26 cellular contexts compared by ENCODE assay signal in the genomic region with DNA sequence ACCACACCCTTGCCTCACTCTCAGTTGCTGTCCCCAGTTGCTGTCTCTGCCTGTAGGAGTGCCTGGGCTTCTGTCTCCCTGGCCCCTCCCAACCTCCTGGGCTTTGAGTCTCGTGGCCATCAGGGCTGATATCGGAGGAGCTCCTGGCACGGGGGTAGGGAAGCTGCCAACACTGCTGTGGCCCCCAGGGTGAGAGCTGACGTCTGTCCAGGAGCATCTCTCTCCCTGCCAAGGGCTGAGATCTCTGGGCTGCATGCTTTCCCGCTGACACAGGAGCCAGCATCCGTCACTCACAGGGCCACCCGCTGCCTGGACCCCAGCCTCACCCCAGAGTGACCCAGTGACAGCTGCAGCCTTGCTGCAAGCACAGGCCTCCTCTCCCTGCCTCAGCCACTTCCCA. TPM values are rescaled to one million over a fixed set of nuclear protein-coding genes. Genes with fewer than 3 reads are reported as not detected.
DNase-seq lines count a peak whose midpoint lies in the region; ATAC-seq and TF ChIP-seq lines count a peak whose summit lies in the region.
"Had no signal": no experiment of that assay in that cellular context is flagged by ENCODE, and none has a peak within 500 bp of the region (broad histone marks: within the 10 kb centered on the region; RNA-seq: fewer than 3 reads in every experiment).

No MANE protein-coding gene starts in this region.

- H3K27me3 Mint-ChIP-seq in progenitor cell of endocrine pancreas = no peaks in the 10 kb centered on the region
- H3K27me3 Mint-ChIP-seq: brain had no signal

- H3K4me1 Mint-ChIP-seq in progenitor cell of endocrine pancreas (ENCODE audit: low read depth) = peaks cover 32% of the 10 kb centered on the region
- H3K4me1 Mint-ChIP-seq: brain; stimulated activated effector memory CD8-positive, alpha-beta T cell treated with anti-CD3 and anti-CD28 coated beads, Interleukin-12 subunit alpha, Interleukin-12 subunit beta, amount 100 ng/mL, for 72 hours had no signal

- H3K4me3 Mint-ChIP-seq in progenitor cell of endocrine pancreas (ENCODE audit: low read depth) = no peak overlapping the region
- H3K4me3 Mint-ChIP-seq: activated T-cell treated with anti-CD3 and anti-CD28 coated beads, Interleukin-2, amount 50 U/mL, for 4 hours; brain; stimulated activated effector memory CD8-positive, alpha-beta T cell treated with anti-CD3 and anti-CD28 coated beads, Interleukin-12 subunit alpha, Interleukin-12 subunit beta, amount 100 ng/mL, for 72 hours; type B pancreatic cell had no signal

- H3K4me1 ChIP-seq in BE2C (peaks cover 9% of the 10 kb centered on the region), heart right ventricle (peaks cover 20 to 87% (median 49%) of the 10 kb centered on the region in 9 donors)

- H3K9me3 ChIP-seq in BE2C = no peaks in the 10 kb centered on the region
- no peaks in the 10 kb centered on the region for H3K9me3 ChIP-seq in heart right ventricle

- H3K27ac ChIP-seq in heart right ventricle = peak overlapping the region in 9 of 10 donors; percentile 18 to 98 (median 78)

- H3K4me3 ChIP-seq in BE2C (ENCODE audit: low read depth, low read length) = no peak overlapping the region
- no peak overlapping the region for H3K4me3 ChIP-seq in heart right ventricle
- H3K4me3 ChIP-seq: K562 had no signal

- ATAC-seq in heart right ventricle (peak; percentile 75 to 91 (median 82)), GM21381 (IDR thresholded peaks at IDR 0.05; ENCODE audit: unreplicated experiment) (no peak)
- ATAC-seq: activated T-cell treated with anti-CD3 and anti-CD28 coated beads, Interleukin-2, amount 50 U/mL, for 4 hours; HCT116; K562; stimulated activated effector memory CD8-positive, alpha-beta T cell treated with anti-CD3 and anti-CD28 coated beads, Interleukin-12 subunit alpha, Interleukin-12 subunit beta, amount 100 ng/mL, for 72 hours had no signal

- DNase-seq in BE2C = peak; percentile 15
- peak; percentile 32 for DNase-seq in RPMI7951 (ENCODE audit: low read depth)
- DNase-seq in heart right ventricle = peak; percentile 79 to 86
- no peak for DNase-seq in progenitor cell of endocrine pancreas (ENCODE audit: low spot score, unreplicated experiment)
- DNase-seq in anterior cingulate cortex (lab: John Stamatoyannopoulos, UW) = no peak
- no peak for DNase-seq in NCI-H2029 (lab: John Stamatoyannopoulos, UW)
- DNase-seq in stimulated activated CD4-positive, alpha-beta T cell treated with anti-CD3 and anti-CD28 coated beads, Interleukin-4, amount 100 ng/mL, for 1 hour = no peak
- DNase-seq: activated CD4-positive, alpha-beta T cell treated with anti-CD3 and anti-CD28 coated beads for 4 hours; activated naive CD4-positive, alpha-beta T cell treated with Interleukin-2 at 50 U/mL for 16 hours; activated T-cell treated with anti-CD3 and anti-CD28 coated beads, Interleukin-2, amount 50 U/mL, for 4 hours; C1 segment of cervical spinal cord; COR-L47; DMS53; effector memory CD4-positive, alpha-beta T cell; GF-D8; mesenchymal stem cell; NCI-H1436; NCI-H510A treated with DMSO at 0.1 percent for 48 hours; SHP77 treated with DMSO at 0.1 percent for 48 hours; stimulated activated CD4-positive, alpha-beta T cell treated with anti-CD3 and anti-CD28 coated beads, Interleukin-4, amount 100 ng/mL, for 24 hours had no signal

- peak overlapping the region; percentile 74 for H3K27ac Mint-ChIP-seq in progenitor cell of endocrine pancreas
- H3K27ac Mint-ChIP-seq: stimulated activated effector memory CD8-positive, alpha-beta T cell treated with anti-CD3 and anti-CD28 coated beads, Interleukin-12 subunit alpha, Interleukin-12 subunit beta, amount 100 ng/mL, for 72 hours; type B pancreatic cell had no signal

- intact Hi-C loops in heart right ventricle (cut with DNase I) = loop anchor here in 5 of 10 donors (1.0 to 5.0 kb wide), 4 partner anchors 10 to 39 kb away; no protein-coding TSS in a partner anchor

- no peaks in the 10 kb centered on the region for H3K36me3 Mint-ChIP-seq in progenitor cell of endocrine pancreas (ENCODE audit: insufficient read depth)
- H3K36me3 Mint-ChIP-seq: brain, type B pancreatic cell had no signal

- no peak for TF ChIP-seq CTCF in BE2C (IDR thresholded peaks at IDR 0.05; ENCODE audit: low read depth, low read length)
- TF ChIP-seq CTCF in heart right ventricle (IDR thresholded peaks at IDR 0.05) = no peak
- TF ChIP-seq CTCF in progenitor cell of endocrine pancreas (IDR thresholded peaks at IDR 0.05; ENCODE audit: unreplicated experiment) = no peak

- H3K9me3 Mint-ChIP-seq in progenitor cell of endocrine pancreas (ENCODE audit: low read depth) = no peaks in the 10 kb centered on the region
- H3K9me3 Mint-ChIP-seq: activated T-cell treated with anti-CD3 and anti-CD28 coated beads, Interleukin-2, amount 50 U/mL, for 4 hours; brain; stimulated activated effector memory CD8-positive, alpha-beta T cell treated with anti-CD3 and anti-CD28 coated beads, Interleukin-12 subunit alpha, Interleukin-12 subunit beta, amount 100 ng/mL, for 72 hours; type B pancreatic cell had no signal

- H3K27me3 ChIP-seq in BE2C (no peaks in the 10 kb centered on the region), heart right ventricle (no peaks in the 10 kb centered on the region)

- no peaks in the 10 kb centered on the region for H3K36me3 ChIP-seq in BE2C
- no peaks in the 10 kb centered on the region for H3K36me3 ChIP-seq in heart right ventricle

- WGBS in heart right ventricle, 2 donors = 21 to 39% methylated on average over 7 of the region's 7 CpGs

RNA-seq across cellular contexts. Expression of gene EXOG, which starts 47.5 kb away (rescaled TPM):
- 4.2 TPM for polyA plus RNA-seq in BE2C (2012; ENCODE audit: insufficient read depth, insufficient read length, low read depth)
- total RNA-seq in RPMI7951 (2014; rRNA removed; shearing (Covaris generic)) = 6.8 and 8.1 TPM in 2 replicates
- total RNA-seq in heart right ventricle (10 to 100 TPM; 11.9 to 38.9 (median 25.4) TPM), progenitor cell of endocrine pancreas (15.2 and 16.5 TPM in 2 replicates)
- 10 to 100 TPM; 10.7 to 39.9 TPM for polyA plus RNA-seq in heart right ventricle

Comparison
In these comparisons a context has a peak if more than half of its experiments do, and no peak if none do; other contexts are left out.
1. DNase-seq: peak in BE2C (single experiment), RPMI7951 (single experiment) and heart right ventricle (2 of 2); none in progenitor cell of endocrine pancreas (single experiment), anterior cingulate cortex (0 of 58), NCI-H2029 (single experiment) and stimulated activated CD4-positive, alpha-beta T cell treated with anti-CD3 and anti-CD28 coated beads, Interleukin-4, amount 100 ng/mL, for 1 hour (single experiment).